In genomic region chr4:173334085-173334890, GRCh38 we compare ENCODE assay signal across 1 cellular context.
TF ChIP-seq lines count a peak whose summit lies in the region.

Gene HMGB2, minus strand, starts transcription at chr4:173334358. Its CDS starts 709 bp downstream, at chr4:173333649.

TF ChIP-seq in SK-N-SH, 30 proteins besides CTCF, POLR2A, EP300 and RAD21 (continued from another document):
- TF ChIP-seq USF2 (IDR thresholded peaks at IDR 0.05; ENCODE audit: borderline replicate concordance, low read depth, low read length) (no peak), FOSL2 (IDR thresholded peaks at IDR 0.05; ENCODE audit: borderline replicate concordance, low read depth) (no peak), RFX5 (IDR thresholded peaks at IDR 0.05; ENCODE audit: low read length) (peak; percentile 81), TCF12 (IDR thresholded peaks at IDR 0.05) (no peak), FOXJ3 (CRISPR knock-in tag; IDR thresholded peaks at IDR 0.05) (peak; percentile 38; the same call in 1 of the 2 replicates), EZH2phosphoT487 (IDR thresholded peaks at IDR 0.05; ENCODE audit: borderline replicate concordance, low read depth) (no peak), POLR2AphosphoS5 (IDR thresholded peaks at IDR 0.05; ENCODE audit: low read depth, low read length) (peak; percentile 99)
- TF ChIP-seq, protein P1, sequence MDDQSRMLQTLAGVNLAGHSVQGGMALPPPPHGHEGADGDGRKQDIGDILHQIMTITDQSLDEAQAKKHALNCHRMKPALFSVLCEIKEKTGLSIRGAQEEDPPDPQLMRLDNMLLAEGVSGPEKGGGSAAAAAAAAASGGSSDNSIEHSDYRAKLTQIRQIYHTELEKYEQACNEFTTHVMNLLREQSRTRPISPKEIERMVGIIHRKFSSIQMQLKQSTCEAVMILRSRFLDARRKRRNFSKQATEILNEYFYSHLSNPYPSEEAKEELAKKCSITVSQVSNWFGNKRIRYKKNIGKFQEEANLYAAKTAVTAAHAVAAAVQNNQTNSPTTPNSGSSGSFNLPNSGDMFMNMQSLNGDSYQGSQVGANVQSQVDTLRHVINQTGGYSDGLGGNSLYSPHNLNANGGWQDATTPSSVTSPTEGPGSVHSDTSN (IDR thresholded peaks at IDR 0.05): peak; percentile 27; the same call in 1 of the 2 replicates
- TF ChIP-seq, protein P2, sequence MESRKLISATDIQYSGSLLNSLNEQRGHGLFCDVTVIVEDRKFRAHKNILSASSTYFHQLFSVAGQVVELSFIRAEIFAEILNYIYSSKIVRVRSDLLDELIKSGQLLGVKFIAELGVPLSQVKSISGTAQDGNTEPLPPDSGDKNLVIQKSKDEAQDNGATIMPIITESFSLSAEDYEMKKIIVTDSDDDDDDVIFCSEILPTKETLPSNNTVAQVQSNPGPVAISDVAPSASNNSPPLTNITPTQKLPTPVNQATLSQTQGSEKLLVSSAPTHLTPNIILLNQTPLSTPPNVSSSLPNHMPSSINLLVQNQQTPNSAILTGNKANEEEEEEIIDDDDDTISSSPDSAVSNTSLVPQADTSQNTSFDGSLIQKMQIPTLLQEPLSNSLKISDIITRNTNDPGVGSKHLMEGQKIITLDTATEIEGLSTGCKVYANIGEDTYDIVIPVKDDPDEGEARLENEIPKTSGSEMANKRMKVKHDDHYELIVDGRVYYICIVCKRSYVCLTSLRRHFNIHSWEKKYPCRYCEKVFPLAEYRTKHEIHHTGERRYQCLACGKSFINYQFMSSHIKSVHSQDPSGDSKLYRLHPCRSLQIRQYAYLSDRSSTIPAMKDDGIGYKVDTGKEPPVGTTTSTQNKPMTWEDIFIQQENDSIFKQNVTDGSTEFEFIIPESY (IDR thresholded peaks at IDR 0.05; ENCODE audit: borderline replicate concordance, low read depth): no peak
